8 cellular contexts compared by ENCODE assay signal in the genomic region with DNA sequence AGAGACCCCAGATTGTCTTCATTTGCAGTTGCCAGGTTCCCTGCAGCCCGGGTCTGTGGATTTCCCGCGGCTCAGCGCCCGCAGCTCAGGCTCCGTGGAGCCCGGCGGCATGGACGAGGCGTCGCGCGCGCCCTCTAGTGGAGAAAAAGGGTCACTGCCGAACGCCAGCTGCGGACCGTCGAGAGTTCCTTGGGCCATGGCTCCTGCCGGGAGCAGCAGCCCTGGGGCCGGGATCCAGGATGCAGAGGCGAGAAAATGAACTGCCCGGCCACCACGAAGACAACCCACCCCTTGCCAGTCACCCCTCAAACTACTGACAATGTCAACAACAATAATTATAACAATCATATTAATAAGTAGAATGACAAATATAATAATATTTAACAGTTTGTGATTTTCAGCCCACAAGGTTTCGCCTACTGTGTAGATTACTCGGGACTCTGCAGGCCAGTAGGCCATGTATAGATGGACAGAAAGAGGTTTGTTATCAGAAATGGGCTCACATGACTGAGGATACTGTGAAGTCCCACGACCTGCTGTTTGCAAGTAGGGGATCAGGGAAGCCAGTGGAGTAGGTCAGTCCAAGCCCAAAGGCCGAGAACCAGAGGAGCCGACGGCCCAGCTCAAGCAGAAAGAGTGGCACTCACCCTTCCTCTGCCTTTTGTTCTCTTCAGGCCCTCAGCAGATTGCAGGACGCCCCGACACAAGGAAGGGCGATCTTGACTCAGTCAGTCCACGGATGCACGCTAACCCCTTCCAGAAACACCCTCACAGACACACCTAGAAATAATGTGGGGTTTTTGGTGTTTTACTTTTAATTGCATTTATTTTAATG. TPM values are rescaled to one million over a fixed set of nuclear protein-coding genes. Genes with fewer than 3 reads are reported as not detected.
A peak's percentile ranks its signal among the peaks of the same experiment; 100 is the strongest.
DNase-seq lines count a peak whose midpoint lies in the region; ATAC-seq, FAIRE-seq and TF ChIP-seq lines count a peak whose summit lies in the region.

No MANE protein-coding gene starts in this region.

- FAIRE-seq in HTR-8/SVneo (lab: Jason Lieb, UNC): peak; percentile 85

- no peaks in the 10 kb centered on the region for H3K9me3 Mint-ChIP-seq in osteocyte (ENCODE audit: unreplicated experiment)

- peak overlapping the region in 1 of 2 donors; percentile 27 for H3K4me3 ChIP-seq in gastroesophageal sphincter
- no peak overlapping the region for H3K4me3 ChIP-seq in testis

- H3K36me3 Mint-ChIP-seq in osteocyte (ENCODE audit: unreplicated experiment): peaks cover 2% of the 10 kb centered on the region

- H3K36me3 ChIP-seq in gastroesophageal sphincter (no peaks in the 10 kb centered on the region), testis (ENCODE audit: low read depth, missing control alignments) (no peaks in the 10 kb centered on the region)

- H3K27me3 Mint-ChIP-seq in osteocyte (ENCODE audit: unreplicated experiment): no peaks in the 10 kb centered on the region

- no peaks in the 10 kb centered on the region for H3K27me3 ChIP-seq in gastroesophageal sphincter
- no peaks in the 10 kb centered on the region for H3K27me3 ChIP-seq in testis

- TF ChIP-seq POLR2A in gastroesophageal sphincter (IDR thresholded peaks at IDR 0.05) (no peak), testis (IDR thresholded peaks at IDR 0.05) (no peak)

- no peak for TF ChIP-seq EP300 in gastroesophageal sphincter (IDR thresholded peaks at IDR 0.05)

- 52 to 77% methylated on average over 13 to 19 of the region's 35 CpGs for WGBS in gastroesophageal sphincter (ENCODE audit: low coverage in 1 of 2), 2 donors
- WGBS in testis, 2 donors: 17 to 20% methylated on average over 35 of the region's 35 CpGs

- H3K27ac Mint-ChIP-seq in osteocyte (ENCODE audit: unreplicated experiment): peak overlapping the region; percentile 73

- DNase-seq in AG08396 (ENCODE audit: low spot score) (peak; percentile 88), HTR-8/SVneo (ENCODE audit: insufficient read length, low spot score) (peak; percentile 82), RPMI7951 (ENCODE audit: low read depth) (peak; percentile 63), osteocyte (ENCODE audit: extremely low spot score, unreplicated experiment) (peak; percentile 95), testis (peak; percentile 85)
- peak; percentile 86 for DNase-seq in activated effector memory CD4-positive, alpha-beta T cell treated with anti-CD3 and anti-CD28 coated beads, Interleukin-2, amount 50 U/mL, for 16 hours

- H3K4me1 Mint-ChIP-seq in osteocyte (ENCODE audit: unreplicated experiment): peaks cover 30% of the 10 kb centered on the region

- TF ChIP-seq CTCF in gastroesophageal sphincter (IDR thresholded peaks at IDR 0.05) (peak; percentile 93 to 99 (median 96)), osteocyte (IDR thresholded peaks at IDR 0.05) (peak; percentile 98), testis (IDR thresholded peaks at IDR 0.05) (peak; percentile 78 to 99 (median 92))

- H3K4me3 Mint-ChIP-seq in osteocyte (ENCODE audit: unreplicated experiment): peak overlapping the region; percentile 48

- H3K4me1 ChIP-seq in gastroesophageal sphincter (peaks cover 0 to 15% (median 3%) of the 10 kb centered on the region in 3 donors), testis (peaks cover 6% of the 10 kb centered on the region)

- peak overlapping the region in 1 of 4 donors; percentile 22 for H3K27ac ChIP-seq in gastroesophageal sphincter
- H3K27ac ChIP-seq in testis: no peak overlapping the region

- ATAC-seq in GM18867 (IDR thresholded peaks at IDR 0.05; ENCODE audit: unreplicated experiment) (peak; percentile 72), gastroesophageal sphincter (peak; percentile 90)

- intact Hi-C loops in testis (cut with DNase I; ENCODE audit: low total_unique reads): loop anchor here (10.0 kb wide), 1 partner anchor 279 kb away; no protein-coding TSS in a partner anchor

- H3K9me3 ChIP-seq in gastroesophageal sphincter: peaks cover 0 to 7% (median 0%) of the 10 kb centered on the region in 3 donors
- no peaks in the 10 kb centered on the region for H3K9me3 ChIP-seq in testis

RNA-seq across cellular contexts. Expression of gene BOD1, which starts 43.1 kb away (rescaled TPM):
- total RNA-seq in RPMI7951 (2014; rRNA removed; shearing (Covaris generic)): 50.3 and 63.8 TPM in 2 replicates
- total RNA-seq in gastroesophageal sphincter: 10 to 100 TPM; 50.8 to 64.4 (median 54.7) TPM
- total RNA-seq in osteocyte: 64.6 and 70.7 TPM in 2 replicates
- total RNA-seq in testis: 10 to 100 TPM; 59.4 to 70.1 TPM
- polyA plus RNA-seq in testis (ENCODE audit: insufficient read depth, low read depth, low replicate concordance): 88.1 TPM
